1 cellular context compared by ENCODE assay signal in the genomic region with DNA sequence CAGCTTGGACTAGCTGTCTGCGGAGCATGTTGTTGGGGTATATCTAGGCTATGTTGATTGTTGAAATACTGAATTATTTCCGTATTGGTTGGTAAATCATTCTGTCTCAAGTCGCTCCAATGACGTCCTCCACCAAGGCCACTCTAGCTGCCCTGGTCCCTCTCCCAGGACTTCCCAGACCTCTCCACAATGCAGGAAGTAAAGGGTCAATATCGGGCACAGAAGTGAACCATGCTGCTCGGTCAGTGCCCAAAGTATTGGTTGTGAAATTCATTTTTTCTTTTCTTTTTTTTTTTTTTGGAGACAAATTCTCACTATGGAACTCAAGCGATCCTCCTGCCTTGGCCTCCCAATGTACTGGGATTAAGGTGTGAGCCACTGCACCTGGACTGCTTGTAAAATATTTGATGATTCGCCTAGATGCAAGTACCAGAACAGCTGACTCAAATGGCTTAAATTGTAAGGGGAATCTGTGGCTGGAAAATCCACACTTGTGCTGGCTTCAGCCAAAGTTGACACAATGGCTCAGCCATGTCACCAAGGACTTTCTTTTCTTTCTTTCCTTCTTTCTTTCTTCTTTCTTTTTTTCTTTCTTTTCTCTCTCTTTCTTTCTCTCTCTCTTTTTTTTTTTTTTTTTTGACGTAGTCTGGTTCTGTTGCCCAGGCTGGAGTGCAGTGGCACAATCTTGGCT.
TF ChIP-seq lines count a peak whose summit lies in the region.

No MANE protein-coding gene starts in this region.

TF ChIP-seq in HEK293, 187 proteins besides CTCF, POLR2A, EP300 and RAD21 (continued from another document):
- TF ChIP-seq, protein P1, sequence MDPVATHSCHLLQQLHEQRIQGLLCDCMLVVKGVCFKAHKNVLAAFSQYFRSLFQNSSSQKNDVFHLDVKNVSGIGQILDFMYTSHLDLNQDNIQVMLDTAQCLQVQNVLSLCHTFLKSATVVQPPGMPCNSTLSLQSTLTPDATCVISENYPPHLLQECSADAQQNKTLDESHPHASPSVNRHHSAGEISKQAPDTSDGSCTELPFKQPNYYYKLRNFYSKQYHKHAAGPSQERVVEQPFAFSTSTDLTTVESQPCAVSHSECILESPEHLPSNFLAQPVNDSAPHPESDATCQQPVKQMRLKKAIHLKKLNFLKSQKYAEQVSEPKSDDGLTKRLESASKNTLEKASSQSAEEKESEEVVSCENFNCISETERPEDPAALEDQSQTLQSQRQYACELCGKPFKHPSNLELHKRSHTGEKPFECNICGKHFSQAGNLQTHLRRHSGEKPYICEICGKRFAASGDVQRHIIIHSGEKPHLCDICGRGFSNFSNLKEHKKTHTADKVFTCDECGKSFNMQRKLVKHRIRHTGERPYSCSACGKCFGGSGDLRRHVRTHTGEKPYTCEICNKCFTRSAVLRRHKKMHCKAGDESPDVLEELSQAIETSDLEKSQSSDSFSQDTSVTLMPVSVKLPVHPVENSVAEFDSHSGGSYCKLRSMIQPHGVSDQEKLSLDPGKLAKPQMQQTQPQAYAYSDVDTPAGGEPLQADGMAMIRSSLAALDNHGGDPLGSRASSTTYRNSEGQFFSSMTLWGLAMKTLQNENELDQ (tag by site-specific recombination; IDR thresholded peaks at IDR 0.05; ENCODE audit: low read depth): no peak
- TF ChIP-seq RBAK (tag by site-specific recombination; IDR thresholded peaks at IDR 0.05) (0 out of 2 replicates have a peak, but pooled peaks have one; percentile 30), ZNF311 (tag by site-specific recombination; IDR thresholded peaks at IDR 0.05; ENCODE audit: borderline replicate concordance) (no peak), TRIM28 (IDR thresholded peaks at IDR 0.05; ENCODE audit: borderline replicate concordance, low read length) (no peak), ZFP69B (tag by site-specific recombination; IDR thresholded peaks at IDR 0.05) (no peak), ZNF121 (tag by site-specific recombination; IDR thresholded peaks at IDR 0.05) (no peak), ZNF600 (tag by site-specific recombination; IDR thresholded peaks at IDR 0.05) (peak; percentile 54), ZNF501 (tag by site-specific recombination; IDR thresholded peaks at IDR 0.05) (no peak; the same call in 1 of the 2 replicates), ZNF830 (tag by site-specific recombination; IDR thresholded peaks at IDR 0.05; ENCODE audit: low read depth) (no peak), ZBTB26 (tag by site-specific recombination; optimal IDR thresholded peaks at IDR 0.05) (peak; percentile 8), ZNF366 (tag by site-specific recombination; conservative IDR thresholded peaks at IDR 0.05) (peak; percentile 94), SALL2 (tag by site-specific recombination; IDR thresholded peaks at IDR 0.05; ENCODE audit: borderline replicate concordance) (no peak), GLIS1 (tag by site-specific recombination; IDR thresholded peaks at IDR 0.05) (no peak), KLF7 (tag by site-specific recombination; IDR thresholded peaks at IDR 0.05; ENCODE audit: borderline replicate concordance) (no peak), ZIC2 (tag by site-specific recombination; IDR thresholded peaks at IDR 0.05) (no peak), ZNF2 (tag by site-specific recombination; IDR thresholded peaks at IDR 0.05) (no peak), YY1 (tag by site-specific recombination; IDR thresholded peaks at IDR 0.05) (no peak), EGR2 (tag by site-specific recombination; IDR thresholded peaks at IDR 0.05; ENCODE audit: low read depth) (no peak), GLI4 (tag by site-specific recombination; IDR thresholded peaks at IDR 0.05) (no peak), BCL6B (tag by site-specific recombination; IDR thresholded peaks at IDR 0.05) (no peak), ZNF530 (tag by site-specific recombination; IDR thresholded peaks at IDR 0.05; ENCODE audit: low read depth) (no peak), ZSCAN5A (tag by site-specific recombination; IDR thresholded peaks at IDR 0.05) (no peak), GLIS2 (tag by site-specific recombination; IDR thresholded peaks at IDR 0.05) (no peak), ZNF248 (tag by site-specific recombination; IDR thresholded peaks at IDR 0.05) (0 out of 2 replicates have a peak, but pooled peaks have one; percentile 20), ZNF585B (tag by site-specific recombination; IDR thresholded peaks at IDR 0.05) (no peak), HOXC10 (CRISPR knock-in tag; IDR thresholded peaks at IDR 0.05) (no peak), ZNF10 (tag by site-specific recombination; IDR thresholded peaks at IDR 0.05) (no peak), ZNF202 (tag by site-specific recombination; IDR thresholded peaks at IDR 0.05; ENCODE audit: borderline replicate concordance) (no peak), ZNF26 (tag by site-specific recombination; IDR thresholded peaks at IDR 0.05) (no peak)
- TF ChIP-seq, protein P2, sequence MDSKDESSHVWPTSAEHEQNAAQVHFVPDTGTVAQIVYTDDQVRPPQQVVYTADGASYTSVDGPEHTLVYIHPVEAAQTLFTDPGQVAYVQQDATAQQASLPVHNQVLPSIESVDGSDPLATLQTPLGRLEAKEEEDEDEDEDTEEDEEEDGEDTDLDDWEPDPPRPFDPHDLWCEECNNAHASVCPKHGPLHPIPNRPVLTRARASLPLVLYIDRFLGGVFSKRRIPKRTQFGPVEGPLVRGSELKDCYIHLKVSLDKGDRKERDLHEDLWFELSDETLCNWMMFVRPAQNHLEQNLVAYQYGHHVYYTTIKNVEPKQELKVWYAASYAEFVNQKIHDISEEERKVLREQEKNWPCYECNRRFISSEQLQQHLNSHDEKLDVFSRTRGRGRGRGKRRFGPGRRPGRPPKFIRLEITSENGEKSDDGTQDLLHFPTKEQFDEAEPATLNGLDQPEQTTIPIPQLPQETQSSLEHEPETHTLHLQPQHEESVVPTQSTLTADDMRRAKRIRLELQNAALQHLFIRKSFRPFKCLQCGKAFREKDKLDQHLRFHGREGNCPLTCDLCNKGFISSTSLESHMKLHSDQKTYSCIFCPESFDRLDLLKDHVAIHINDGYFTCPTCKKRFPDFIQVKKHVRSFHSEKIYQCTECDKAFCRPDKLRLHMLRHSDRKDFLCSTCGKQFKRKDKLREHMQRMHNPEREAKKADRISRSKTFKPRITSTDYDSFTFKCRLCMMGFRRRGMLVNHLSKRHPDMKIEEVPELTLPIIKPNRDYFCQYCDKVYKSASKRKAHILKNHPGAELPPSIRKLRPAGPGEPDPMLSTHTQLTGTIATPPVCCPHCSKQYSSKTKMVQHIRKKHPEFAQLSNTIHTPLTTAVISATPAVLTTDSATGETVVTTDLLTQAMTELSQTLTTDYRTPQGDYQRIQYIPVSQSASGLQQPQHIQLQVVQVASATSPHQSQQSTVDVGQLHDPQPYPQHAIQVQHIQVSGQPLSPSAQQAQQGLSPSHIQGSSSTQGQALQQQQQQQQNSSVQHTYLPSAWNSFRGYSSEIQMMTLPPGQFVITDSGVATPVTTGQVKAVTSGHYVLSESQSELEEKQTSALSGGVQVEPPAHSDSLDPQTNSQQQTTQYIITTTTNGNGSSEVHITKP (tag by site-specific recombination; IDR thresholded peaks at IDR 0.05): no peak
- TF ChIP-seq, protein P3, sequence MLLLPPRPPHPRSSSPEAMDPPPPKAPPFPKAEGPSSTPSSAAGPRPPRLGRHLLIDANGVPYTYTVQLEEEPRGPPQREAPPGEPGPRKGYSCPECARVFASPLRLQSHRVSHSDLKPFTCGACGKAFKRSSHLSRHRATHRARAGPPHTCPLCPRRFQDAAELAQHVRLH (tag by site-specific recombination; IDR thresholded peaks at IDR 0.05): no peak
- TF ChIP-seq, protein P4, sequence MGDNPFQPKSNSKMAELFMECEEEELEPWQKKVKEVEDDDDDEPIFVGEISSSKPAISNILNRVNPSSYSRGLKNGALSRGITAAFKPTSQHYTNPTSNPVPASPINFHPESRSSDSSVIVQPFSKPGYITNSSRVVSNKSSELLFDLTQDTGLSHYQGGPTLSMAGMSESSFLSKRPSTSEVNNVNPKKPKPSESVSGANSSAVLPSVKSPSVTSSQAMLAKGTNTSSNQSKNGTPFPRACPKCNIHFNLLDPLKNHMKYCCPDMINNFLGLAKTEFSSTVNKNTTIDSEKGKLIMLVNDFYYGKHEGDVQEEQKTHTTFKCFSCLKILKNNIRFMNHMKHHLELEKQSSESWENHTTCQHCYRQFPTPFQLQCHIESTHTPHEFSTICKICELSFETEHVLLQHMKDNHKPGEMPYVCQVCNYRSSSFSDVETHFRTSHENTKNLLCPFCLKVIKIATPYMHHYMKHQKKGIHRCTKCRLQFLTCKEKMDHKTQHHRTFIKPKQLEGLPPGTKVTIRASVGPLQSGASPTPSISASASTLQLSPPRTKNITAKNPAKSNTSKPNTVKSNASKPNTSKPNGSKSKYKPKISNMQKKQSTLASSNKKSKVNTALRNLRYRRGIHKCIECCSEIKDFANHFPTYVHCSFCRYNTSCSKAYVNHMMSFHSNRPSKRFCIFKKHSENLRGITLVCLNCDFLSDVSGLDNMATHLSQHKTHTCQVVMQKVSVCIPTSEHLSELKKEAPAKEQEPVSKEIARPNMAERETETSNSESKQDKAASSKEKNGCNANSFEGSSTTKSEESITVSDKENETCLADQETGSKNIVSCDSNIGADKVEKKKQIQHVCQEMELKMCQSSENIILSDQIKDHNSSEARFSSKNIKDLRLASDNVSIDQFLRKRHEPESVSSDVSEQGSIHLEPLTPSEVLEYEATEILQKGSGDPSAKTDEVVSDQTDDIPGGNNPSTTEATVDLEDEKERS (tag by site-specific recombination; IDR thresholded peaks at IDR 0.05): 0 out of 2 replicates have a peak, but pooled peaks have one; percentile 23
- TF ChIP-seq, protein P5, sequence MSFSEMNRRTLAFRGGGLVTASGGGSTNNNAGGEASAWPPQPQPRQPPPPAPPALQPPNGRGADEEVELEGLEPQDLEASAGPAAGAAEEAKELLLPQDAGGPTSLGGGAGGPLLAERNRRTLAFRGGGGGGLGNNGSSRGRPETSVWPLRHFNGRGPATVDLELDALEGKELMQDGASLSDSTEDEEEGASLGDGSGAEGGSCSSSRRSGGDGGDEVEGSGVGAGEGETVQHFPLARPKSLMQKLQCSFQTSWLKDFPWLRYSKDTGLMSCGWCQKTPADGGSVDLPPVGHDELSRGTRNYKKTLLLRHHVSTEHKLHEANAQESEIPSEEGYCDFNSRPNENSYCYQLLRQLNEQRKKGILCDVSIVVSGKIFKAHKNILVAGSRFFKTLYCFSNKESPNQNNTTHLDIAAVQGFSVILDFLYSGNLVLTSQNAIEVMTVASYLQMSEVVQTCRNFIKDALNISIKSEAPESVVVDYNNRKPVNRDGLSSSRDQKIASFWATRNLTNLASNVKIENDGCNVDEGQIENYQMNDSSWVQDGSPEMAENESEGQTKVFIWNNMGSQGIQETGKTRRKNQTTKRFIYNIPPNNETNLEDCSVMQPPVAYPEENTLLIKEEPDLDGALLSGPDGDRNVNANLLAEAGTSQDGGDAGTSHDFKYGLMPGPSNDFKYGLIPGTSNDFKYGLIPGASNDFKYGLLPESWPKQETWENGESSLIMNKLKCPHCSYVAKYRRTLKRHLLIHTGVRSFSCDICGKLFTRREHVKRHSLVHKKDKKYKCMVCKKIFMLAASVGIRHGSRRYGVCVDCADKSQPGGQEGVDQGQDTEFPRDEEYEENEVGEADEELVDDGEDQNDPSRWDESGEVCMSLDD (tag by site-specific recombination; IDR thresholded peaks at IDR 0.05): no peak
- TF ChIP-seq, protein P6, sequence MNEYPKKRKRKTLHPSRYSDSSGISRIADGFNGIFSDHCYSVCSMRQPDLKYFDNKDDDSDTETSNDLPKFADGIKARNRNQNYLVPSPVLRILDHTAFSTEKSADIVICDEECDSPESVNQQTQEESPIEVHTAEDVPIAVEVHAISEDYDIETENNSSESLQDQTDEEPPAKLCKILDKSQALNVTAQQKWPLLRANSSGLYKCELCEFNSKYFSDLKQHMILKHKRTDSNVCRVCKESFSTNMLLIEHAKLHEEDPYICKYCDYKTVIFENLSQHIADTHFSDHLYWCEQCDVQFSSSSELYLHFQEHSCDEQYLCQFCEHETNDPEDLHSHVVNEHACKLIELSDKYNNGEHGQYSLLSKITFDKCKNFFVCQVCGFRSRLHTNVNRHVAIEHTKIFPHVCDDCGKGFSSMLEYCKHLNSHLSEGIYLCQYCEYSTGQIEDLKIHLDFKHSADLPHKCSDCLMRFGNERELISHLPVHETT (tag by site-specific recombination; IDR thresholded peaks at IDR 0.05): 0 out of 2 replicates have a peak, but pooled peaks have one; percentile 53
